ENCODE assay signal across 9 cellular contexts in the genomic region with DNA sequence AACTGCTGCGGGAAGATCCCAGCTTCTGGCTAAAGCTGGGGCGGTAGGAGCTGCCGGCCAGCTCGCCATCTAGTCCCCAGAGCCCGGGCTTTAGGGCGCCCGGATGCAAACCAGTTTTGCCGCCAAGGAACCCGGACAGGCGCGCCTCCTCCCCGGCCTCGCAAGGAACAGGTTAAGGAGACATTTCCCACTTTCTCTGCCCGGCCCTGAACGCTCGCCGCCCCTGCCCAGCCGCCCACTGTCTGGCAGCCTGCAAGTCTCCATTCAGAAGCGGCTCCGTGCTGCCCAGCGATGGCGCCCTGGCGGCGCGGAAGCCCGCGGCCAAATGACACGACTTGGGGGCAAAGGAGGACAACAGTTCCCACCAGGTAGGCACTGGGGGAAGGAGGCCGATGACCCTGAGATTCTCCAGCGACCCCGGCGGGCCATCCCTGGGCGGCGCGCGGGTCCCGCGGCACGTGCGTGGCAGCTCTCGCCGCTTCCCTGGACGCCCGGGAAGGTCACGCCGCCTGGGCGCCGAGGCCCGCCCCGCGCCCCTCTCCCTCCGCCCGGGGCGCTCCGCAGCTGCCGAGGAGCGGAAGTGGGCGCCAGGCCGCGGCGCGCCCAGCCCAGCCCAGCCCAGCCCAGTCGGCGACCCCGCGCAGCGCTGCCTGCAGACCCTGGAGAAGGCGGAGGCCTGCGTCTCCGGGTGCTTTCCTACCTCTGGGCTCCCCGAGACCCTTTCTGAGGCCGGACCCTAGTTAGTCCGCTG. TPM values are rescaled to one million over a fixed set of nuclear protein-coding genes. Genes with fewer than 3 reads are reported as not detected.
DNase-seq lines count a peak whose midpoint lies in the region; ATAC-seq, FAIRE-seq and TF ChIP-seq lines count a peak whose summit lies in the region.
"Had no signal": no experiment of that assay in that cellular context is flagged by ENCODE, and none has a peak within 500 bp of the region (broad histone marks: within the 10 kb centered on the region; RNA-seq: fewer than 3 reads in every experiment).

No MANE protein-coding gene starts in this region.

- peak overlapping the region; percentile 88 for H3K4me2 ChIP-seq in IMR-90 (ENCODE audit: low read depth, low read length)

- no peaks in the 10 kb centered on the region for H3K4me1 Mint-ChIP-seq in Calu3 (ENCODE audit: low read depth, unreplicated experiment)

- peak overlapping the region; percentile 80 for H3K18ac ChIP-seq in IMR-90 (ENCODE audit: low read depth, low read length)

- H3K4me1 ChIP-seq in IMR-90 (ENCODE audit: control insufficient read depth, insufficient read depth, low read length) = peaks cover 6% of the 10 kb centered on the region
- H3K4me1 ChIP-seq in pancreas = no peaks in the 10 kb centered on the region

- peak overlapping the region; percentile 71; the same call in 2 of the 3 replicates for H2BK15ac ChIP-seq in IMR-90 (ENCODE audit: low read depth, low read length)

- no peak overlapping the region for H3K27ac Mint-ChIP-seq in Calu3 (ENCODE audit: unreplicated experiment)

- BruUV-seq in IMR-90 (replicated peaks; lab: Mats Ljungman, UMichigan) (no TSS peak), Calu3 (replicated peaks; lab: Mats Ljungman, UMichigan) (no TSS peak)

- no peaks in the 10 kb centered on the region for H3K9me3 Mint-ChIP-seq in Calu3 (ENCODE audit: low read depth, unreplicated experiment)

- H3K9me1 ChIP-seq in IMR-90 (ENCODE audit: insufficient read depth, low read length) = peaks cover 13% of the 10 kb centered on the region; the same call in 1 of the 2 replicates

- peak overlapping the region; percentile 77; the same call in 1 of the 2 replicates for H2BK20ac ChIP-seq in IMR-90 (ENCODE audit: low read depth, low read length)

- H3K23ac ChIP-seq in IMR-90 (ENCODE audit: low read depth, low read length) = peak overlapping the region; percentile 92

- TF ChIP-seq CTCF in IMR-90 (conservative IDR thresholded peaks at IDR 0.05; ENCODE audit: low read depth, low read length) = no peak
- no peak for TF ChIP-seq CTCF in pancreas (IDR thresholded peaks at IDR 0.05)
- no peak for TF ChIP-seq CTCF in Calu3 (IDR thresholded peaks at IDR 0.05; ENCODE audit: unreplicated experiment)

- peak overlapping the region; percentile 84 for H2BK5ac ChIP-seq in IMR-90 (ENCODE audit: low read depth, low read length, poor library complexity, severe bottlenecking)

- CTCF ChIA-PET in IMR-90 (lab: Yijun Ruan, JAX) = interaction anchor here (0.6 kb wide), 1 partner anchor 705 kb away, joined by 3 read pairs; no protein-coding TSS in a partner anchor
- CTCF ChIA-PET in Calu3 (lab: Charles Lee) = no interaction called here

- H3K27ac ChIP-seq in IMR-90 (ENCODE audit: insufficient read depth, low read length) = peak overlapping the region; percentile 82
- peak overlapping the region in 3 of 4 donors; percentile 17 to 55 (median 22) for H3K27ac ChIP-seq in pancreas
- H3K27ac ChIP-seq: VCaP had no signal

- H3K79me1 ChIP-seq in IMR-90 (ENCODE audit: low read depth in 1 of 2, low read length in 2 of 2) = no peaks in the 10 kb centered on the region; a peak in 1 of 4 replicates

- peak overlapping the region; percentile 85 for H3K4ac ChIP-seq in IMR-90 (ENCODE audit: low read depth, low read length)

- H4K20me1 ChIP-seq in IMR-90 (ENCODE audit: insufficient read depth, low read length) = no peaks in the 10 kb centered on the region

- no peaks in the 10 kb centered on the region for H3K36me3 Mint-ChIP-seq in Calu3 (ENCODE audit: insufficient read depth, unreplicated experiment)

- peak overlapping the region; percentile 87 for H3K14ac ChIP-seq in IMR-90 (replicated peaks; ENCODE audit: low read depth, low read length)

- peak; percentile 70 for ATAC-seq in GM19467 (IDR thresholded peaks at IDR 0.05; ENCODE audit: unreplicated experiment)
- ATAC-seq in IMR-90 (ENCODE audit: low read depth) = peak; percentile 78
- ATAC-seq in pancreas = peak; percentile 64 to 90 (median 82)

- peak overlapping the region; percentile 97 for H2AFZ ChIP-seq in IMR-90 (replicated peaks; ENCODE audit: low read length, poor library complexity)

- no peak overlapping the region for H3K4me3 Mint-ChIP-seq in Calu3 (ENCODE audit: low read depth, unreplicated experiment)

- TF ChIP-seq RAD21 in IMR-90 (IDR thresholded peaks at IDR 0.05; ENCODE audit: low read length) = no peak

- intact Hi-C loops in IMR-90 (cut with micrococcal nuclease) = no loop called here
- intact Hi-C loops in pancreas (cut with DNase I) = no loop called here
- intact Hi-C loops in Calu3 (cut with micrococcal nuclease; ENCODE audit: unreplicated experiment) = no loop called here

- H3K27me3 ChIP-seq in IMR-90 (ENCODE audit: control insufficient read depth, insufficient read depth, low read length) = no peaks in the 10 kb centered on the region
- H3K27me3 ChIP-seq in pancreas = no peaks in the 10 kb centered on the region

- POLR2A ChIA-PET in IMR-90 (lab: Charles Lee; ENCODE audit: unreplicated experiment) = no interaction called here

- peak overlapping the region; percentile 74; the same call in 1 of the 2 replicates for H3K56ac ChIP-seq in IMR-90 (ENCODE audit: extremely low read depth, insufficient read depth, low read length)

- H3K4me3 ChIP-seq in IMR-90 (ENCODE audit: insufficient read depth, low read depth, low read length) (peak overlapping the region; percentile 49), pancreas (peak overlapping the region; percentile 36 to 72 (median 54))

- peak overlapping the region; percentile 78 for H4K91ac ChIP-seq in IMR-90 (ENCODE audit: insufficient read depth, low read depth, low read length)

- peak overlapping the region; percentile 89 for H2BK120ac ChIP-seq in IMR-90 (ENCODE audit: low read depth, low read length)

- peak overlapping the region; percentile 95 for H2AK9ac ChIP-seq in IMR-90 (replicated peaks; ENCODE audit: low read depth, low read length, poor library complexity)

- peak overlapping the region; percentile 36; the same call in 1 of the 2 replicates for H2AK5ac ChIP-seq in IMR-90 (ENCODE audit: low read depth, low read length)

- peak overlapping the region; percentile 62 to 94 for H4K8ac ChIP-seq in IMR-90 (ENCODE audit: low read depth in 2 of 2, low read length in 2 of 2)

- DNase-seq in Daoy (ENCODE audit: low read depth) (peak; percentile 14), IMR-90 (peak; percentile 13), glomerular visceral epithelial cell (ENCODE audit: extremely low spot score) (peak; percentile 40), pancreas (peak in 4 of 6 donors; percentile 4 to 76 (median 48)), Calu3 (no peak), LoVo (ENCODE audit: low spot score) (no peak)
- peak; percentile 64 for DNase-seq in activated CD8-positive, alpha-beta memory T cell treated with anti-CD3 and anti-CD28 coated beads, Interleukin-2, amount 50 U/mL, for 48 hours

- in situ Hi-C loops in IMR-90 (cut with MboI; ENCODE audit: low sequenced_read_pairs) = loop anchor here (25.0 kb wide), 1 partner anchor 537 kb away; no protein-coding TSS in a partner anchor

- H3K9ac ChIP-seq in IMR-90 (ENCODE audit: low read depth, low read length) = peak overlapping the region; percentile 61

- dilution Hi-C loops in IMR-90 (cut with HindIII; ENCODE audit: low sequenced_read_pairs, unreplicated experiment) = no loop called here

- peaks cover 9% of the 10 kb centered on the region for H3K27me3 Mint-ChIP-seq in Calu3 (ENCODE audit: unreplicated experiment)

- H3K36me3 ChIP-seq in IMR-90 (ENCODE audit: control insufficient read depth, insufficient read depth, low read length) (no peaks in the 10 kb centered on the region), pancreas (no peaks in the 10 kb centered on the region)

- H4K5ac ChIP-seq in IMR-90 (ENCODE audit: low read depth, low read length) = peak overlapping the region; percentile 95

- WGBS in IMR-90 (ENCODE audit: extremely low coverage in 2 of 2, insufficient read length in 1 of 2), 2 experiments = 1% methylated on average over 48 of the region's 73 CpGs; no CpG with 5 or more reads in 1 of the 2 experiments
- WGBS in pancreas, 2 donors = 3 to 5% methylated on average over 51 to 73 of the region's 73 CpGs

- no peak for FAIRE-seq in pancreas (lab: Jason Lieb, UNC)

- no peak for TF ChIP-seq POLR2A in IMR-90 (IDR thresholded peaks at IDR 0.05; ENCODE audit: low read depth, low read length)

- H3K9me3 ChIP-seq in IMR-90 (ENCODE audit: control insufficient read depth, insufficient read depth, low read length) = no peaks in the 10 kb centered on the region
- H3K9me3 ChIP-seq in pancreas = no peaks in the 10 kb centered on the region

TF ChIP-seq in IMR-90, 13 proteins besides CTCF, POLR2A, EP300 and RAD21:
- no peak for TF ChIP-seq SMC3 (IDR thresholded peaks at IDR 0.05; ENCODE audit: low read depth, low read length)
- TF ChIP-seq BHLHE40 (IDR thresholded peaks at IDR 0.05; ENCODE audit: low read depth, low read length) = peak; percentile 83
- 0 out of 2 replicates have a peak, but pooled peaks have one; percentile 29 for TF ChIP-seq MXI1 (IDR thresholded peaks at IDR 0.05; ENCODE audit: borderline replicate concordance, low read depth, low read length)

RNA-seq across cellular contexts. Expression of a gene that starts 42.2 kb away (rescaled TPM):
- 1.0 and 4.6 TPM in 2 replicates for total RNA-seq in Daoy (2014; rRNA removed; shearing (Covaris generic))
- total RNA-seq in IMR-90 (2012; rRNA removed) (3.4 and 3.9 TPM in 2 replicates), pancreas (1 to 10 TPM; 1.9 to 4.0 (median 2.7) TPM), Calu3 (2022) (6.8 and 8.6 TPM in 2 replicates)
- polyA plus RNA-seq in IMR-90 (2012; rRNA removed) (9.1 and 9.3 TPM in 2 replicates), pancreas (10 to 100 TPM in 1 of 2 donors, 1 to 10 TPM in 1; 8.5 to 15.0 TPM)
- polyA plus RNA-seq in IMR-90 (2012; cell fraction: cytosol; rRNA removed) = 0.78 and 1.5 TPM in 2 replicates
- polyA plus RNA-seq in IMR-90 (2012; cell fraction: nucleus; rRNA removed; ENCODE audit: low replicate concordance) = 2.4 and 11.3 TPM in 2 replicates

RNA-seq across cellular contexts. Expression of a gene that starts 52.6 kb away (rescaled TPM):
- 64.2 and 69.2 TPM in 2 replicates for total RNA-seq in Daoy (2014; rRNA removed; shearing (Covaris generic))
- total RNA-seq in IMR-90 (2012; rRNA removed) = 21.5 and 41.4 TPM in 2 replicates
- polyA plus RNA-seq in IMR-90 (2012; rRNA removed) = 24.6 and 25.6 TPM in 2 replicates
- 10.5 and 18.4 TPM in 2 replicates for polyA plus RNA-seq in IMR-90 (2012; cell fraction: cytosol; rRNA removed)
- 4.3 and 14.6 TPM in 2 replicates for polyA plus RNA-seq in IMR-90 (2012; cell fraction: nucleus; rRNA removed; ENCODE audit: low replicate concordance)
- 10 to 100 TPM; 16.9 to 28.7 (median 21.8) TPM for total RNA-seq in pancreas
- polyA plus RNA-seq in pancreas = 10 to 100 TPM; 16.6 to 24.3 TPM
- 48.0 and 58.4 TPM in 2 replicates for total RNA-seq in Calu3 (2022)

Comparison
In these comparisons a context has a peak if more than half of its experiments do, and no peak if none do; other contexts are left out.
1. DNase-seq: peak in Daoy (single experiment), IMR-90 (single experiment), activated CD8-positive, alpha-beta memory T cell treated with anti-CD3 and anti-CD28 coated beads, Interleukin-2, amount 50 U/mL, for 48 hours (single experiment), glomerular visceral epithelial cell (single experiment) and pancreas (4 of 6); none in Calu3 (single experiment) and LoVo (single experiment).
2. Peak in every context shown above with its lines, with median percentiles within 50 percentile points of each other: ATAC-seq.